In the genomic region with DNA sequence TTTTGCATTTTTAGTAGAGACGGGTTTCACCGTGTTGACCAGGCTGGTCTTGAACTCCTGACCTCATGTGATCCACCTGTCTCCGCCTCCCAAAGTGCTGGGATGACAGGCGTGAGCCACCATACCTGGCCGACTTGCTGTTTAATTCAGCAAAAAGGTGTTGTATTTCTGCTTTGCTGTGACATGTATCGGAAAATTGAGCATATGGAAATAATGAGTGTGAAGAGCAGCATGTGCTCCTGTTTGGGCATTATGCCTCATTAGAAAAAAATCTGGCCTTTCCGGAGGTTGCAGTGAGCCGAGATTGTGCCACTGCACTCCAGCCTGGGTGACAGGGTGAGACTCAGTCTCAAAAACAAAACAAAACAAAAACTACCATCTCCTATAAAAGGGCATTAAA, we compare ENCODE assay signal across 2 cellular contexts. TPM values are rescaled to one million over a fixed set of nuclear protein-coding genes. Genes with fewer than 3 reads are reported as not detected.
"Had no signal": no experiment of that assay in that cellular context is flagged by ENCODE, and none has a peak within 500 bp of the region (broad histone marks: within the 10 kb centered on the region; RNA-seq: fewer than 3 reads in every experiment).

No MANE protein-coding gene starts in this region.

RNA-seq across cellular contexts. Expression of a gene that starts 23.4 kb away (rescaled TPM):
- total RNA-seq: Right ventricle myocardium superior; T-helper 1 cell treated with Interleukin-12 subunit alpha and Interleukin-12 subunit beta and Interleukin-4 antibody, amounts not matched to agents 30 ng/mL and 1 ng/mL, for 36 hours had no signal
